In genomic region chr17:47604268-47604927, GRCh38 we compare ENCODE assay signal across 11 cellular contexts. TPM values are rescaled to one million over a fixed set of nuclear protein-coding genes. Genes with fewer than 3 reads are reported as not detected.
A peak's percentile ranks its signal among the peaks of the same experiment; 100 is the strongest.
DNase-seq lines count a peak whose midpoint lies in the region; ATAC-seq and TF ChIP-seq lines count a peak whose summit lies in the region.
"Had no signal": no experiment of that assay in that cellular context is flagged by ENCODE, and none has a peak within 500 bp of the region (broad histone marks: within the 10 kb centered on the region; RNA-seq: fewer than 3 reads in every experiment).

No MANE protein-coding gene starts in this region.

- no peak for DNase-seq in activated T-cell treated with anti-CD3 and anti-CD28 coated beads, Interleukin-2, amount 50 U/mL, for 24 hours
- DNase-seq in activated T-cell treated with anti-CD3 and anti-CD28 coated beads, Interleukin-2, amount 50 U/mL, for 4 hours = no peak
- DNase-seq in fibroblast of the aortic adventitia (ENCODE audit: low read depth) (peak; percentile 63), transverse colon (no peak), NCI-H226 (no peak), mucosa of gallbladder (ENCODE audit: low spot score) (no peak), NOMO-1 (lab: John Stamatoyannopoulos, UW; ENCODE audit: unreplicated experiment in 2 of 2) (no peak)
- DNase-seq: AML-193, hippocampal formation had no signal

- H3K4me2 ChIP-seq in OCI-LY1 (ENCODE audit: low read length) = no peak overlapping the region

- no peaks in the 10 kb centered on the region for H3K9me3 ChIP-seq in OCI-LY1 (ENCODE audit: low read length)
- H3K9me3 ChIP-seq in transverse colon = no peaks in the 10 kb centered on the region

- no peak for TF ChIP-seq CTCF in OCI-LY1 (IDR thresholded peaks at IDR 0.05; ENCODE audit: low read length)
- no peak for TF ChIP-seq CTCF in fibroblast of the aortic adventitia (IDR thresholded peaks at IDR 0.05; ENCODE audit: insufficient read depth, low read length)
- no peak for TF ChIP-seq CTCF in transverse colon (IDR thresholded peaks at IDR 0.05)

- no peak overlapping the region for H2AFZ ChIP-seq in OCI-LY1 (ENCODE audit: low read length)

- H3K4me3 ChIP-seq in OCI-LY1 (ENCODE audit: low read depth, low read length, poor library complexity, severe bottlenecking) (no peak overlapping the region), fibroblast of the aortic adventitia (ENCODE audit: low read depth, low read length) (no peak overlapping the region), transverse colon (no peak overlapping the region)

- in situ Hi-C loops in transverse colon (cut with MboI; ENCODE audit: low pct_ligation_motif_present in 1 of 4, low pct_unique_long_range_greater_than_20kb in 1 of 4, low sequenced_read_pairs in 3 of 4) = loop anchor here (25.0 kb wide), 4 partner anchors 92 to 367 kb away; no protein-coding TSS in a partner anchor

- no peaks in the 10 kb centered on the region for H4K20me1 ChIP-seq in OCI-LY1 (ENCODE audit: insufficient read depth, low read length)

- H3K9me2 ChIP-seq in OCI-LY1 (ENCODE audit: low read depth, low read length) = no peaks in the 10 kb centered on the region

- peaks cover 84% of the 10 kb centered on the region for H3K36me3 ChIP-seq in OCI-LY1 (ENCODE audit: insufficient read depth, low read length)
- peaks cover 0 to 86% (median 29%) of the 10 kb centered on the region in 4 donors for H3K36me3 ChIP-seq in transverse colon

- intact Hi-C loops in transverse colon (cut with DNase I; ENCODE audit: low total_unique reads) = no loop called here

- no peak for ATAC-seq in activated T-cell treated with anti-CD3 and anti-CD28 coated beads, Interleukin-2, amount 50 U/mL, for 4 hours

- TF ChIP-seq EP300 in transverse colon (IDR thresholded peaks at IDR 0.05; ENCODE audit: low read depth) = no peak

- WGBS in transverse colon (ENCODE audit: low coverage in 1 of 2), 2 donors = 49 to 52% methylated on average over 2 of the region's 2 CpGs

- TF ChIP-seq POLR2A in transverse colon (IDR thresholded peaks at IDR 0.05) = no peak

- peaks cover 18% of the 10 kb centered on the region for H3K4me1 ChIP-seq in OCI-LY1 (ENCODE audit: insufficient read depth, low read length, severe bottlenecking)
- peaks cover 0 to 10% (median 2%) of the 10 kb centered on the region in 4 donors for H3K4me1 ChIP-seq in transverse colon

- no peaks in the 10 kb centered on the region for H3K27me3 Mint-ChIP-seq in activated T-cell treated with anti-CD3 and anti-CD28 coated beads, Interleukin-2, amount 50 U/mL, for 24 hours
- H3K27me3 Mint-ChIP-seq in activated T-cell treated with anti-CD3 and anti-CD28 coated beads, Interleukin-2, amount 50 U/mL, for 4 hours (ENCODE audit: low read depth) = no peaks in the 10 kb centered on the region
- H3K27me3 Mint-ChIP-seq: activated naive CD8-positive, alpha-beta T cell had no signal

- no peaks in the 10 kb centered on the region for H3K9me3 Mint-ChIP-seq in activated T-cell treated with anti-CD3 and anti-CD28 coated beads, Interleukin-2, amount 50 U/mL, for 24 hours
- no peaks in the 10 kb centered on the region for H3K9me3 Mint-ChIP-seq in activated T-cell treated with anti-CD3 and anti-CD28 coated beads, Interleukin-2, amount 50 U/mL, for 4 hours

- no peak overlapping the region for H3K4me3 Mint-ChIP-seq in activated T-cell treated with anti-CD3 and anti-CD28 coated beads, Interleukin-2, amount 50 U/mL, for 24 hours
- H3K4me3 Mint-ChIP-seq in activated T-cell treated with anti-CD3 and anti-CD28 coated beads, Interleukin-2, amount 50 U/mL, for 4 hours = no peak overlapping the region
- H3K4me3 Mint-ChIP-seq: activated naive CD8-positive, alpha-beta T cell had no signal

- H3K27ac Mint-ChIP-seq in activated T-cell treated with anti-CD3 and anti-CD28 coated beads, Interleukin-2, amount 50 U/mL, for 24 hours = peak overlapping the region; percentile 42

- peaks cover 80% of the 10 kb centered on the region for H3K36me3 Mint-ChIP-seq in activated T-cell treated with anti-CD3 and anti-CD28 coated beads, Interleukin-2, amount 50 U/mL, for 24 hours (ENCODE audit: low read depth)
- H3K36me3 Mint-ChIP-seq in activated T-cell treated with anti-CD3 and anti-CD28 coated beads, Interleukin-2, amount 50 U/mL, for 4 hours (ENCODE audit: insufficient read depth) = peaks cover 37% of the 10 kb centered on the region

- H3K79me2 ChIP-seq in OCI-LY1 (ENCODE audit: insufficient read depth, low read length) = no peaks in the 10 kb centered on the region

- H3K27me3 ChIP-seq in OCI-LY1 (ENCODE audit: insufficient read depth, low read length) (no peaks in the 10 kb centered on the region), transverse colon (no peaks in the 10 kb centered on the region)

- H3K9ac ChIP-seq in OCI-LY1 (ENCODE audit: low read length) = no peak overlapping the region

- H3K27ac ChIP-seq in OCI-LY1 (ENCODE audit: low read depth, low read length, poor library complexity, severe bottlenecking) (peak overlapping the region; percentile 60), transverse colon (peak overlapping the region; percentile 14 to 51 (median 20))

- no peaks in the 10 kb centered on the region for H3F3A ChIP-seq in OCI-LY1 (ENCODE audit: insufficient read depth, low read length)

- H3K4me1 Mint-ChIP-seq in activated T-cell treated with anti-CD3 and anti-CD28 coated beads, Interleukin-2, amount 50 U/mL, for 24 hours (ENCODE audit: low read depth) = no peaks in the 10 kb centered on the region
- peaks cover 2% of the 10 kb centered on the region for H3K4me1 Mint-ChIP-seq in activated T-cell treated with anti-CD3 and anti-CD28 coated beads, Interleukin-2, amount 50 U/mL, for 4 hours (ENCODE audit: low read depth)

RNA-seq across cellular contexts. Expression of gene KPNB1, which starts 45.3 kb away (rescaled TPM):
- total RNA-seq in activated T-cell treated with anti-CD3 and anti-CD28 coated beads, Interleukin-2, amount 50 U/mL, for 4 hours = 100 to 1,000 TPM; 916 to 992 (median 944) TPM
- 473 and 851 TPM in 2 replicates for total RNA-seq in fibroblast of the aortic adventitia (ENCODE audit: low replicate concordance)
- total RNA-seq in transverse colon = 100 to 1,000 TPM in 3 of 4 donors, 10 to 100 TPM in 1; 39.2 to 176 (median 133) TPM
- total RNA-seq in mucosa of gallbladder = 207 TPM
